ENCODE assay signal across 26 cellular contexts in genomic region chr11:126997641-126998040, GRCh38. TPM values are rescaled to one million over a fixed set of nuclear protein-coding genes. Genes with fewer than 3 reads are reported as not detected.
"Had no signal": no experiment of that assay in that cellular context is flagged by ENCODE, and none has a peak within 500 bp of the region (broad histone marks: within the 10 kb centered on the region; RNA-seq: fewer than 3 reads in every experiment).

No MANE protein-coding gene starts in this region.

- H3K4me1 ChIP-seq: ascending aorta, colonic mucosa, prostate gland had no signal

- ATAC-seq: activated naive CD4-positive, alpha-beta T cell treated with anti-CD3 and anti-CD28 coated beads, Interleukin-2, amount 50 U/mL, for 72 hours; activated T-helper 17 cell treated with anti-CD3 and anti-CD28 coated beads, Interleukin-2, amount 50 U/mL, for 72 hours; gastroesophageal sphincter; heart left ventricle; left cardiac atrium; right cardiac atrium; stimulated activated naive CD8-positive, alpha-beta T cell treated with anti-CD3 and anti-CD28 coated beads, Interleukin-15, amount 100 ng/mL, for 72 hours had no signal

- H3K4me1 Mint-ChIP-seq: activated T-helper 17 cell treated with anti-CD3 and anti-CD28 coated beads, Interleukin-2, amount 50 U/mL, for 72 hours; stimulated activated naive CD8-positive, alpha-beta T cell treated with anti-CD3 and anti-CD28 coated beads, Interleukin-15, amount 100 ng/mL, for 72 hours had no signal

- H3K4me3 Mint-ChIP-seq: activated T-cell treated with anti-CD3 and anti-CD28 coated beads, Interleukin-2, amount 50 U/mL, for 24 hours; activated T-helper 17 cell treated with anti-CD3 and anti-CD28 coated beads, Interleukin-2, amount 50 U/mL, for 72 hours; endodermal cell; stimulated activated naive CD8-positive, alpha-beta T cell treated with anti-CD3 and anti-CD28 coated beads, Interleukin-15, amount 100 ng/mL, for 72 hours had no signal

- H3K9me3 Mint-ChIP-seq: activated naive CD4-positive, alpha-beta T cell treated with anti-CD3 and anti-CD28 coated beads, Interleukin-2, amount 50 U/mL, for 72 hours; activated T-cell treated with anti-CD3 and anti-CD28 coated beads, Interleukin-2, amount 50 U/mL, for 24 hours; activated T-helper 17 cell treated with anti-CD3 and anti-CD28 coated beads, Interleukin-2, amount 50 U/mL, for 72 hours; endodermal cell; stimulated activated naive CD8-positive, alpha-beta T cell treated with anti-CD3 and anti-CD28 coated beads, Interleukin-15, amount 100 ng/mL, for 72 hours had no signal

- H3K4me3 ChIP-seq: ascending aorta, colonic mucosa, esophagus squamous epithelium, gastroesophageal sphincter, heart left ventricle, ovary, prostate gland, skin epidermis, tibial artery had no signal

- FAIRE-seq: islet of Langerhans had no signal

- H3K9me3 ChIP-seq: ascending aorta, colonic mucosa, esophagus squamous epithelium, gastroesophageal sphincter, heart left ventricle, ovary, prostate gland, tibial artery had no signal

- H3K27me3 ChIP-seq: ovary had no signal

- H3K36me3 Mint-ChIP-seq: activated naive CD4-positive, alpha-beta T cell treated with anti-CD3 and anti-CD28 coated beads, Interleukin-2, amount 50 U/mL, for 72 hours had no signal

- DNase-seq: activated CD4-positive, alpha-beta T cell treated with anti-CD3 and anti-CD28 coated beads for 1 hour; activated CD4-positive, alpha-beta T cell treated with anti-CD3 and anti-CD28 coated beads, Interleukin-2, amount 50 U/mL, for 4 hours; activated CD8-positive, alpha-beta memory T cell treated with anti-CD3 and anti-CD28 coated beads for 24 hours; activated CD8-positive, alpha-beta memory T cell treated with anti-CD3 and anti-CD28 coated beads, Interleukin-2, amount 50 U/mL, for 4 hours; activated T-cell treated with anti-CD3 and anti-CD28 coated beads, Interleukin-2, amount 50 U/mL, for 24 hours; central memory CD4-positive, alpha-beta T cell; colonic mucosa; endodermal cell; esophagus squamous epithelium; heart left ventricle; left cardiac atrium; midbrain; ovary; right cardiac atrium; stimulated activated CD4-positive, alpha-beta T cell treated with anti-CD3 and anti-CD28 coated beads, Interleukin-1b, Interleukin-23, amount 100 ng/mL, for 48 hours; stimulated activated naive CD8-positive, alpha-beta T cell treated with anti-CD3 and anti-CD28 coated beads, Interleukin-15, amount 100 ng/mL, for 72 hours; T-helper 1 cell; tibial artery had no signal

- H3K27ac ChIP-seq: ascending aorta, colonic mucosa, esophagus squamous epithelium, gastroesophageal sphincter, heart left ventricle, ovary, prostate gland, skin epidermis, tibial artery had no signal

- H3K27ac Mint-ChIP-seq: activated naive CD4-positive, alpha-beta T cell treated with anti-CD3 and anti-CD28 coated beads, Interleukin-2, amount 50 U/mL, for 72 hours; activated T-cell treated with anti-CD3 and anti-CD28 coated beads, Interleukin-2, amount 50 U/mL, for 24 hours; activated T-helper 17 cell treated with anti-CD3 and anti-CD28 coated beads, Interleukin-2, amount 50 U/mL, for 72 hours; endodermal cell; stimulated activated naive CD8-positive, alpha-beta T cell treated with anti-CD3 and anti-CD28 coated beads, Interleukin-15, amount 100 ng/mL, for 72 hours had no signal

RNA-seq across cellular contexts. Expression of gene KIRREL3, which starts 2.9 kb away (rescaled TPM):
- total RNA-seq: activated naive CD4-positive, alpha-beta T cell treated with anti-CD3 and anti-CD28 coated beads, Interleukin-2, amount 50 U/mL, for 72 hours; activated T-helper 17 cell treated with anti-CD3 and anti-CD28 coated beads, Interleukin-2, amount 50 U/mL, for 72 hours; ascending aorta; ureter had no signal
